Comparison of ENCODE assay signal across 20 cellular contexts in genomic region chr11:78197816-78198215, GRCh38. TPM values are rescaled to one million over a fixed set of nuclear protein-coding genes. Genes with fewer than 3 reads are reported as not detected.
DNase-seq lines count a peak whose midpoint lies in the region; ATAC-seq, FAIRE-seq and TF ChIP-seq lines count a peak whose summit lies in the region.
"Had no signal": no experiment of that assay in that cellular context is flagged by ENCODE, and none has a peak within 500 bp of the region (broad histone marks: within the 10 kb centered on the region; RNA-seq: fewer than 3 reads in every experiment).

No MANE protein-coding gene starts in this region.

- intact Hi-C loops in GM12878 (cut with micrococcal nuclease; ENCODE audit: unreplicated experiment) (no loop called here), sciatic nerve (cut with DNase I) (no loop called here)

- in situ Hi-C loops in GM12878 (cut with MboI) = no loop called here

- H3K4me3 ChIP-seq in DND-41 (ENCODE audit: low read depth in 1 of 2, low read length in 2 of 2) (no peak overlapping the region), GM12878 (no peak overlapping the region)
- H3K4me3 ChIP-seq: GM23248, MG63 had no signal

- BruUV-seq in GM12878 (replicated peaks; lab: Mats Ljungman, UMichigan) = no TSS peak

- no peak overlapping the region for H3K4me2 ChIP-seq in DND-41 (ENCODE audit: insufficient read depth, low read length)
- no peak overlapping the region for H3K4me2 ChIP-seq in GM12878 (ENCODE audit: control insufficient read depth, insufficient read depth)

- no peak for TF ChIP-seq POLR2A in GM12878 (IDR thresholded peaks at IDR 0.05; ENCODE audit: low read depth, low read length)
- no peak for TF ChIP-seq POLR2A in erythroblast (IDR thresholded peaks at IDR 0.05; ENCODE audit: low read length)

- SMC1A ChIA-PET in GM12878 (lab: Charles Lee; ENCODE audit: uncharacterized antibody, unreplicated experiment) = no interaction called here

- H3K79me2 ChIP-seq in DND-41 (ENCODE audit: insufficient read depth, low read length) = peaks cover 21% of the 10 kb centered on the region
- no peaks in the 10 kb centered on the region for H3K79me2 ChIP-seq in GM12878 (ENCODE audit: control insufficient read depth, insufficient read depth, low read length)

- no peak for TF ChIP-seq EP300 in GM12878 (IDR thresholded peaks at IDR 0.05; ENCODE audit: borderline replicate concordance in 1 of 2, control insufficient read depth in 1 of 2, low read depth in 2 of 2, low read length in 2 of 2)

- RAD21 ChIA-PET in GM12878 (lab: Charles Lee; ENCODE audit: unreplicated experiment) = no interaction called here

- H3K4me1 ChIP-seq in DND-41 (ENCODE audit: insufficient read depth, low read length) (peaks cover 30% of the 10 kb centered on the region), GM12878 (ENCODE audit: control insufficient read depth, insufficient read depth, low read length) (peaks cover 3% of the 10 kb centered on the region; the same call in 1 of the 2 replicates)

- H4K20me1 ChIP-seq in DND-41 (ENCODE audit: insufficient read depth, low read length) (no peaks in the 10 kb centered on the region), GM12878 (ENCODE audit: control insufficient read depth, insufficient read depth) (no peaks in the 10 kb centered on the region)

- POLR2A ChIA-PET in GM12878 (lab: Charles Lee) = no interaction called here

- WGBS in GM12878 (ENCODE audit: insufficient coverage, insufficient replicate concordance, low lambda C conversion rate, missing lambda C conversion rate) = 76% methylated on average over 8 of the region's 8 CpGs

- H3K9me3 ChIP-seq in DND-41 (ENCODE audit: insufficient read depth, low read length, severe bottlenecking) (no peaks in the 10 kb centered on the region), GM12878 (replicated peaks; ENCODE audit: control insufficient read depth, insufficient read depth, low read length) (no peaks in the 10 kb centered on the region; the same call in 2 of the 3 replicates)
- H3K9me3 ChIP-seq: MG63 had no signal

- CTCF ChIA-PET in GM12878 (lab: Yijun Ruan, JAX) = no interaction called here

- ATAC-seq in DND-41 (ENCODE audit: insufficient read depth, low read depth) (no peak), GM12878 (no peak), sciatic nerve (no peak)

- H3K27ac ChIP-seq in DND-41 (ENCODE audit: low read length) (peak overlapping the region; percentile 27; the same call in 1 of the 2 replicates), GM12878 (ENCODE audit: control insufficient read depth, insufficient read depth) (no peak overlapping the region)
- H3K27ac ChIP-seq: 22Rv1, GM23248, RWPE1 had no signal

- no peak overlapping the region for H2AFZ ChIP-seq in DND-41 (ENCODE audit: low read depth, low read length)
- no peak overlapping the region for H2AFZ ChIP-seq in GM12878 (ENCODE audit: control insufficient read depth, low read depth, low read length)
- H2AFZ ChIP-seq: GM23248 had no signal

- H3K27me3 ChIP-seq in DND-41 (ENCODE audit: insufficient read depth, low read length, poor library complexity) (no peaks in the 10 kb centered on the region), GM12878 (replicated peaks in 1 of 2; ENCODE audit: control insufficient read depth in 2 of 2, insufficient read depth in 2 of 2, low read length in 1 of 2) (no peaks in the 10 kb centered on the region)
- H3K27me3 ChIP-seq: MG63 had no signal

- H3K36me3 ChIP-seq in DND-41 (ENCODE audit: insufficient read depth, low read length) = peaks cover 48% of the 10 kb centered on the region
- no peaks in the 10 kb centered on the region; a peak in 2 of 4 replicates for H3K36me3 ChIP-seq in GM12878 (ENCODE audit: control insufficient read depth in 2 of 2, insufficient read depth in 2 of 2, low read length in 1 of 2)
- H3K36me3 ChIP-seq: MG63 had no signal

- no peak overlapping the region for H3K9ac ChIP-seq in DND-41 (ENCODE audit: low read depth, low read length)
- H3K9ac ChIP-seq in GM12878 (ENCODE audit: control insufficient read depth, insufficient read depth, low read length) = no peak overlapping the region
- H3K9ac ChIP-seq: GM23248 had no signal

- TF ChIP-seq CTCF in DND-41 (IDR thresholded peaks at IDR 0.05; ENCODE audit: borderline replicate concordance, extremely low read depth, low read length, poor library complexity, severe bottlenecking) (no peak), GM12878 (IDR thresholded peaks at IDR 0.05 in 2 of 3, conservative IDR thresholded peaks at IDR 0.05 in 1 of 3; ENCODE audit: control insufficient read depth in 2 of 3, extremely low read depth in 1 of 3, insufficient read depth in 1 of 3, low read depth in 3 of 3, low read length in 3 of 3) (no peak)

- peak; percentile 53 for DNase-seq in activated effector memory CD4-positive, alpha-beta T cell treated with anti-CD3 and anti-CD28 coated beads, Interleukin-2, amount 50 U/mL, for 16 hours
- DNase-seq in activated effector memory CD4-positive, alpha-beta T cell treated with Interleukin-2 at 50 U/mL for 16 hours = no peak
- DNase-seq in DND-41 (no peak), GM12878 (ENCODE audit: low read depth, low spot score) (no peak), sciatic nerve (ENCODE audit: low spot score) (peak; percentile 42), erythroblast (lab: John Stamatoyannopoulos, UW) (no peak), SHP77 treated with DMSO at 0.1 percent for 48 hours (lab: John Stamatoyannopoulos, UW) (no peak), SKM-1 treated with dmso at 0.1 percent for 144 hours (lab: John Stamatoyannopoulos, UW; ENCODE audit: unreplicated experiment) (no peak)
- DNase-seq: CD4-positive, CD25-positive, alpha-beta regulatory T cell; GM23248; H7; HFFc6; KG1; MG63; NCI-H2029; NCI-H526 treated with DMSO at 0.1 percent for 48 hours; SHP77 had no signal

- TF ChIP-seq RAD21 in GM12878 (IDR thresholded peaks at IDR 0.05; ENCODE audit: insufficient read depth, low read depth, low read length) = no peak

- FAIRE-seq in GM12878 (lab: Jason Lieb, UNC) = no peak
- FAIRE-seq: D721Med had no signal

RNA-seq across cellular contexts. Expression of gene USP35, which starts 9.1 kb away (rescaled TPM):
- total RNA-seq in GM12878 (2013; cell fraction: nucleolus; rRNA removed) = 13.2 and 14.3 TPM in 2 replicates
- total RNA-seq in GM12878 (2014; rRNA removed) = 2.9 and 3.9 TPM in 2 replicates
- 2.3 and 3.1 TPM in 2 replicates for total RNA-seq in GM12878 (2014; rRNA removed; fragmentation: Illumina TruSeq; extraction: Trizol)
- 5.6 and 6.4 TPM in 2 replicates for total RNA-seq in GM12878 (2021)
- 1.1 TPM for polyA plus RNA-seq in GM12878 (2011; ENCODE audit: low read depth)
- polyA plus RNA-seq in GM12878 (2011; rRNA removed) = 2.7 and 3.4 TPM in 2 replicates
- polyA plus RNA-seq in GM12878 (2011; cell fraction: cytosol; rRNA removed) = 3.2 and 4.3 TPM in 2 replicates
- polyA plus RNA-seq in GM12878 (2011; cell fraction: nucleus; rRNA removed) = 22.1 and 22.4 TPM in 2 replicates
- polyA plus RNA-seq in GM12878 (2012) = 3.2 and 3.4 TPM in 2 replicates
- polyA plus RNA-seq in GM12878 (2014; fragmentation: Illumina TruSeq; extraction: Trizol) = 1.7 and 2.5 TPM in 2 replicates
- under 1 TPM in 1 of 2 experiments, not detected in 1; 0.13 TPM for polyA plus RNA-seq in GM12878 (2014; fragmentation: Nextera tagmentation; extraction: Ambion mirVana)
- 5.3 and 5.5 TPM in 2 replicates for polyA plus RNA-seq in GM12878 (2014; rRNA removed)
- polyA plus RNA-seq in GM12878 (2016; fragmentation: Nextera tagmentation; extraction: Ambion mirVana) = under 1 TPM; 0.28 to 0.68 TPM
- 2.0 and 2.2 TPM in 2 replicates for polyA minus RNA-seq in GM12878 (2011; rRNA and poly(A)+ RNA removed)
- 0.80 and 1.1 TPM in 2 replicates for polyA minus RNA-seq in GM12878 (2011; cell fraction: cytosol; rRNA and poly(A)+ RNA removed)
- 3.5 and 6.5 TPM in 2 replicates for polyA minus RNA-seq in GM12878 (2011; cell fraction: nucleus; rRNA and poly(A)+ RNA removed)
- 11.5 TPM for total RNA-seq in sciatic nerve

RNA-seq across cellular contexts. Expression of gene KCTD21, which starts 9.4 kb away (rescaled TPM):
- total RNA-seq in GM12878 (2013; cell fraction: nucleolus; rRNA removed) = 4.5 and 4.6 TPM in 2 replicates
- 3.4 and 3.5 TPM in 2 replicates for total RNA-seq in GM12878 (2014; rRNA removed)
- 3.8 and 4.1 TPM in 2 replicates for total RNA-seq in GM12878 (2014; rRNA removed; fragmentation: Illumina TruSeq; extraction: Trizol)
- total RNA-seq in GM12878 (2021) = 4.5 and 4.6 TPM in 2 replicates
- 3.0 TPM for polyA plus RNA-seq in GM12878 (2011; ENCODE audit: low read depth)
- polyA plus RNA-seq in GM12878 (2011; rRNA removed) = 4.4 and 4.8 TPM in 2 replicates
- 5.2 and 7.4 TPM in 2 replicates for polyA plus RNA-seq in GM12878 (2011; cell fraction: cytosol; rRNA removed)
- polyA plus RNA-seq in GM12878 (2011; cell fraction: nucleus; rRNA removed) = 2.8 and 2.9 TPM in 2 replicates
- 2.6 and 4.2 TPM in 2 replicates for polyA plus RNA-seq in GM12878 (2012)
- 4.7 and 5.4 TPM in 2 replicates for polyA plus RNA-seq in GM12878 (2014; fragmentation: Illumina TruSeq; extraction: Trizol)
- under 1 TPM; 0.63 to 0.73 TPM for polyA plus RNA-seq in GM12878 (2014; fragmentation: Nextera tagmentation; extraction: Ambion mirVana)
- 4.3 and 4.5 TPM in 2 replicates for polyA plus RNA-seq in GM12878 (2014; rRNA removed)
- 1 to 10 TPM; 2.1 to 2.9 TPM for polyA plus RNA-seq in GM12878 (2016; fragmentation: Nextera tagmentation; extraction: Ambion mirVana)
- 4.6 and 14.1 TPM in 2 replicates for polyA minus RNA-seq in GM12878 (2011; rRNA and poly(A)+ RNA removed)
- 1.9 and 2.3 TPM in 2 replicates for polyA minus RNA-seq in GM12878 (2011; cell fraction: cytosol; rRNA and poly(A)+ RNA removed)
- 1.3 and 2.7 TPM in 2 replicates for polyA minus RNA-seq in GM12878 (2011; cell fraction: nucleus; rRNA and poly(A)+ RNA removed)
- total RNA-seq in sciatic nerve = 13.7 TPM

RNA-seq across cellular contexts. Expression of gene ALG8, which starts 58.4 kb away (rescaled TPM):
- 94.3 and 98.6 TPM in 2 replicates for total RNA-seq in GM12878 (2013; cell fraction: nucleolus; rRNA removed)
- 56.9 and 75.9 TPM in 2 replicates for total RNA-seq in GM12878 (2014; rRNA removed)
- total RNA-seq in GM12878 (2014; rRNA removed; fragmentation: Illumina TruSeq; extraction: Trizol) = 66.1 and 66.9 TPM in 2 replicates
- total RNA-seq in GM12878 (2021) = 48.4 and 50.6 TPM in 2 replicates
- 29.4 TPM for polyA plus RNA-seq in GM12878 (2011; ENCODE audit: low read depth)
- 59.9 and 75.6 TPM in 2 replicates for polyA plus RNA-seq in GM12878 (2011; rRNA removed)
- polyA plus RNA-seq in GM12878 (2011; cell fraction: cytosol; rRNA removed) = 25.1 and 28.9 TPM in 2 replicates
- polyA plus RNA-seq in GM12878 (2011; cell fraction: nucleus; rRNA removed) = 35.4 and 35.7 TPM in 2 replicates
- 29.0 and 31.9 TPM in 2 replicates for polyA plus RNA-seq in GM12878 (2012)
- polyA plus RNA-seq in GM12878 (2014; fragmentation: Illumina TruSeq; extraction: Trizol) = 69.8 and 74.8 TPM in 2 replicates
- polyA plus RNA-seq in GM12878 (2014; fragmentation: Nextera tagmentation; extraction: Ambion mirVana) = 100 to 1,000 TPM in 1 of 2 experiments, 10 to 100 TPM in 1; 79.1 to 105 TPM
- polyA plus RNA-seq in GM12878 (2014; rRNA removed) = 45.7 TPM in 2 replicates
- polyA plus RNA-seq in GM12878 (2016; fragmentation: Nextera tagmentation; extraction: Ambion mirVana) = 10 to 100 TPM; 88.1 to 88.6 TPM
- 39.1 and 50.7 TPM in 2 replicates for polyA minus RNA-seq in GM12878 (2011; rRNA and poly(A)+ RNA removed)
- polyA minus RNA-seq in GM12878 (2011; cell fraction: cytosol; rRNA and poly(A)+ RNA removed) = 16.8 and 20.2 TPM in 2 replicates
- polyA minus RNA-seq in GM12878 (2011; cell fraction: nucleus; rRNA and poly(A)+ RNA removed) = 19.5 and 27.2 TPM in 2 replicates
- total RNA-seq in sciatic nerve = 30.9 TPM

Comparison
In these comparisons a context has a peak if more than half of its experiments do, and no peak if none do; other contexts are left out.
1. DNase-seq: peak in activated effector memory CD4-positive, alpha-beta T cell treated with anti-CD3 and anti-CD28 coated beads, Interleukin-2, amount 50 U/mL, for 16 hours (single experiment) and sciatic nerve (single experiment); none in activated effector memory CD4-positive, alpha-beta T cell treated with Interleukin-2 at 50 U/mL for 16 hours (single experiment), DND-41 (single experiment), GM12878 (single experiment), erythroblast (0 of 2), SHP77 treated with DMSO at 0.1 percent for 48 hours (single experiment) and SKM-1 treated with dmso at 0.1 percent for 144 hours (single experiment).